In genomic region chr6:15962449-15962764, GRCh38 we compare ENCODE assay signal across 9 cellular contexts.
DNase-seq lines count a peak whose midpoint lies in the region; ATAC-seq and TF ChIP-seq lines count a peak whose summit lies in the region.
"Had no signal": no experiment of that assay in that cellular context is flagged by ENCODE, and none has a peak within 500 bp of the region (broad histone marks: within the 10 kb centered on the region; RNA-seq: fewer than 3 reads in every experiment).

No MANE protein-coding gene starts in this region.

- no peak for ATAC-seq in HG03135 (IDR thresholded peaks at IDR 0.05; ENCODE audit: unreplicated experiment)

- H3K4me1 Mint-ChIP-seq in CD8-positive, alpha-beta memory T cell: peaks cover 9 to 12% (median 11%) of the 10 kb centered on the region in 3 donors

- in situ Hi-C loops in astrocyte of the spinal cord (cut with HindIII; ENCODE audit: low sequenced_read_pairs): no loop called here

- TF ChIP-seq CTCF in HFF-Myc (IDR thresholded peaks at IDR 0.05; ENCODE audit: low read depth, low read length, missing control alignments) (no peak), astrocyte of the spinal cord (IDR thresholded peaks at IDR 0.05; ENCODE audit: low read depth, low read length) (no peak), Peyer's patch (IDR thresholded peaks at IDR 0.05) (no peak)

- DNase-seq in COLO829 (ENCODE audit: low spot score) (peak; percentile 54), HFF-Myc (ENCODE audit: extremely low read depth, low read depth) (peak; percentile 61), astrocyte of the spinal cord (ENCODE audit: low read depth, low spot score) (peak; percentile 81), lung microvascular endothelial cell (ENCODE audit: low read depth in 2 of 2) (peak; percentile 94 to 98), Peyer's patch (no peak), occipital lobe (lab: John Stamatoyannopoulos, UW) (no peak)
- no peak for DNase-seq in CD8-positive, alpha-beta memory T cell
- DNase-seq: hypothalamus had no signal

- H3K4me3 ChIP-seq in HFF-Myc (replicated peaks; ENCODE audit: low read depth, low read length): no peak overlapping the region
- no peak overlapping the region for H3K4me3 ChIP-seq in astrocyte of the spinal cord (ENCODE audit: low read depth, low read length)
- H3K4me3 ChIP-seq in Peyer's patch: no peak overlapping the region
- no peak overlapping the region for H3K4me3 ChIP-seq in CD8-positive, alpha-beta memory T cell (ENCODE audit: low read length)

- H3K36me3 Mint-ChIP-seq in CD8-positive, alpha-beta memory T cell: no peaks in the 10 kb centered on the region

- no peaks in the 10 kb centered on the region for H3K27me3 ChIP-seq in Peyer's patch
- no peaks in the 10 kb centered on the region for H3K27me3 ChIP-seq in CD8-positive, alpha-beta memory T cell (ENCODE audit: insufficient read depth, low read length, poor library complexity, severe bottlenecking)

- H3K4me1 ChIP-seq in Peyer's patch: no peaks in the 10 kb centered on the region
- no peaks in the 10 kb centered on the region for H3K4me1 ChIP-seq in CD8-positive, alpha-beta memory T cell (ENCODE audit: insufficient read depth, low read length)

- H3K9me3 Mint-ChIP-seq in CD8-positive, alpha-beta memory T cell: no peaks in the 10 kb centered on the region

- H3K27ac Mint-ChIP-seq in CD8-positive, alpha-beta memory T cell: peak overlapping the region in 2 of 8 donors; percentile 43 to 52

- CTCF ChIA-PET in CD8-positive, alpha-beta memory T cell (lab: Charles Lee): no interaction called here

- no peaks in the 10 kb centered on the region for H3K27me3 Mint-ChIP-seq in CD8-positive, alpha-beta memory T cell

- H3K4me3 Mint-ChIP-seq in CD8-positive, alpha-beta memory T cell: no peak overlapping the region

- H3K27ac ChIP-seq in Peyer's patch: no peak overlapping the region
- H3K27ac ChIP-seq in CD8-positive, alpha-beta memory T cell (ENCODE audit: low read depth, low read length): no peak overlapping the region

- POLR2A ChIA-PET in CD8-positive, alpha-beta memory T cell (lab: Charles Lee): no interaction called here

- no peak for TF ChIP-seq POLR2A in Peyer's patch (IDR thresholded peaks at IDR 0.05)

- H3K36me3 ChIP-seq in Peyer's patch: no peaks in the 10 kb centered on the region
- no peaks in the 10 kb centered on the region for H3K36me3 ChIP-seq in CD8-positive, alpha-beta memory T cell (ENCODE audit: insufficient read depth, low read length)

- H3K9me3 ChIP-seq in Peyer's patch: no peaks in the 10 kb centered on the region
- H3K9me3 ChIP-seq in CD8-positive, alpha-beta memory T cell (ENCODE audit: low read length): no peaks in the 10 kb centered on the region

Comparison
In these comparisons a context has a peak if more than half of its experiments do, and no peak if none do; other contexts are left out.
1. DNase-seq: peak in COLO829 (single experiment), HFF-Myc (single experiment), astrocyte of the spinal cord (single experiment) and lung microvascular endothelial cell (2 of 2); none in Peyer's patch (0 of 3), occipital lobe (single experiment) and CD8-positive, alpha-beta memory T cell (0 of 5).